ENCODE assay signal across 9 cellular contexts in genomic region chr6:41191569-41191968, GRCh38. TPM values are rescaled to one million over a fixed set of nuclear protein-coding genes. Genes with fewer than 3 reads are reported as not detected.
DNase-seq lines count a peak whose midpoint lies in the region; ATAC-seq and TF ChIP-seq lines count a peak whose summit lies in the region.
"Had no signal": no experiment of that assay in that cellular context is flagged by ENCODE, and none has a peak within 500 bp of the region (broad histone marks: within the 10 kb centered on the region; RNA-seq: fewer than 3 reads in every experiment).

No MANE protein-coding gene starts in this region.

- H2AFZ ChIP-seq in OCI-LY3 (ENCODE audit: low read depth, low read length): no peak overlapping the region

- H3K4me1 Mint-ChIP-seq in nephron: no peaks in the 10 kb centered on the region

- intact Hi-C loops in dorsolateral prefrontal cortex (cut with DNase I): no loop called here

- no peaks in the 10 kb centered on the region for H3K79me2 ChIP-seq in OCI-LY3 (ENCODE audit: low read length)

- ATAC-seq in HG03342 (IDR thresholded peaks at IDR 0.05; ENCODE audit: unreplicated experiment) (no peak), GM19023 (IDR thresholded peaks at IDR 0.05; ENCODE audit: unreplicated experiment) (no peak)

- H3K9me3 ChIP-seq in OCI-LY3 (ENCODE audit: insufficient read depth, low read length): 0 out of 2 replicates have a peak, but pooled peaks cover 11% of the 10 kb centered on the region

- H3K4me2 ChIP-seq in OCI-LY3 (ENCODE audit: low read length): no peak overlapping the region

- H3K27me3 Mint-ChIP-seq in nephron (ENCODE audit: low read depth): peaks cover 46% of the 10 kb centered on the region

- peaks cover 4% of the 10 kb centered on the region for H3K9me3 Mint-ChIP-seq in nephron

- H3K9ac ChIP-seq in OCI-LY3 (ENCODE audit: low read length): no peak overlapping the region

- H3K4me3 Mint-ChIP-seq in nephron: no peak overlapping the region
- H3K4me3 Mint-ChIP-seq: IgD-negative memory B cell had no signal

- H3K27ac Mint-ChIP-seq in nephron: no peak overlapping the region

- peaks cover 3% of the 10 kb centered on the region for H3K4me1 ChIP-seq in OCI-LY3 (ENCODE audit: low read length)

- TF ChIP-seq CTCF in GM06990 (IDR thresholded peaks at IDR 0.05; ENCODE audit: insufficient read depth, low read length, poor library complexity, severe bottlenecking): peak; percentile 65
- TF ChIP-seq CTCF in OCI-LY3 (IDR thresholded peaks at IDR 0.05; ENCODE audit: low read depth, low read length): peak; percentile 49
- peak in 33 of 56 donors; percentile 13 to 48 (median 30) for TF ChIP-seq CTCF in dorsolateral prefrontal cortex (IDR thresholded peaks at IDR 0.05 in 54 of 56, conservative IDR thresholded peaks at IDR 0.05 in 2 of 56; ENCODE audit: low read depth in 1 of 56, partially characterized antibody in 56 of 56)
- TF ChIP-seq CTCF in nephron (IDR thresholded peaks at IDR 0.05; ENCODE audit: unreplicated experiment in 3 of 3): peak in 2 of 3 experiments; percentile 17 to 40

- no peak overlapping the region for H3K4me3 ChIP-seq in GM06990 (replicated peaks; ENCODE audit: low read depth, low read length)
- H3K4me3 ChIP-seq in OCI-LY3 (ENCODE audit: low read length): no peak overlapping the region
- H3K4me3 ChIP-seq in dorsolateral prefrontal cortex: no peak overlapping the region

- H3K36me3 Mint-ChIP-seq in nephron (ENCODE audit: low read depth): no peaks in the 10 kb centered on the region
- H3K36me3 Mint-ChIP-seq: IgD-negative memory B cell had no signal

- H3K36me3 ChIP-seq in GM06990 (ENCODE audit: control insufficient read depth, insufficient read depth, low read length) (peaks cover 31% of the 10 kb centered on the region), OCI-LY3 (replicated peaks; ENCODE audit: low read depth, low read length) (peaks cover 45% of the 10 kb centered on the region)

- DNase-seq in GM06990 (ENCODE audit: extremely low read depth, insufficient read length) (peak; percentile 37), dorsolateral prefrontal cortex (no peak), NCI-H69 (lab: John Stamatoyannopoulos, UW) (no peak), DMS114 treated with DMSO at 0.1 percent for 48 hours (lab: John Stamatoyannopoulos, UW; ENCODE audit: unreplicated experiment) (no peak)

- no peaks in the 10 kb centered on the region for H4K20me1 ChIP-seq in OCI-LY3 (ENCODE audit: insufficient read depth, low read length)

- H3K27ac ChIP-seq in OCI-LY3 (ENCODE audit: low read length): no peak overlapping the region
- H3K27ac ChIP-seq in dorsolateral prefrontal cortex: no peak overlapping the region

- no peaks in the 10 kb centered on the region for H3K27me3 ChIP-seq in GM06990 (replicated peaks; ENCODE audit: control insufficient read depth, insufficient read depth, low read length)
- H3K27me3 ChIP-seq in OCI-LY3 (ENCODE audit: low read depth, low read length): no peaks in the 10 kb centered on the region
- peaks cover 0 to 13% (median 0%) of the 10 kb centered on the region in 45 donors for H3K27me3 ChIP-seq in dorsolateral prefrontal cortex

RNA-seq across cellular contexts. Expression of gene TREML2, which starts 9.4 kb away (rescaled TPM):
- under 1 TPM in 17 of 120 experiments, not detected in 103; 0.13 to 0.97 (median 0.20) TPM for total RNA-seq in dorsolateral prefrontal cortex

RNA-seq across cellular contexts. Expression of gene TREM2, which starts 28.7 kb away (rescaled TPM):
- total RNA-seq in dorsolateral prefrontal cortex: 10 to 100 TPM in 68 of 120 experiments, 1 to 10 TPM in 52; 1.2 to 28.9 (median 11.7) TPM

RNA-seq across cellular contexts. Expression of gene TREML4, which starts 36.6 kb away (rescaled TPM):
- total RNA-seq in dorsolateral prefrontal cortex: under 1 TPM in 10 of 120 experiments, not detected in 110; 0.20 to 0.64 (median 0.30) TPM

RNA-seq across cellular contexts. Expression of gene TREML1, which starts 37.4 kb away (rescaled TPM):
- 1 to 10 TPM in 70 of 120 experiments, under 1 TPM in 31, not detected in 19; 0.43 to 5.0 (median 1.4) TPM for total RNA-seq in dorsolateral prefrontal cortex
